In genomic region chr14:81565441-81566290, GRCh38 we compare ENCODE assay signal across 8 cellular contexts. TPM values are rescaled to one million over a fixed set of nuclear protein-coding genes. Genes with fewer than 3 reads are reported as not detected.
DNase-seq lines count a peak whose midpoint lies in the region; ATAC-seq and TF ChIP-seq lines count a peak whose summit lies in the region.

No MANE protein-coding gene starts in this region.

- H3K27ac ChIP-seq in Peyer's patch, result no peak overlapping the region
- H3K27ac ChIP-seq in prostate gland, result no peak overlapping the region

- H3K4me1 ChIP-seq in Peyer's patch (no peaks in the 10 kb centered on the region), prostate gland (replicated peaks) (no peaks in the 10 kb centered on the region)

- TF ChIP-seq POLR2A in Peyer's patch (IDR thresholded peaks at IDR 0.05), result no peak
- no peak for TF ChIP-seq POLR2A in prostate gland (IDR thresholded peaks at IDR 0.05)

- no peaks in the 10 kb centered on the region for H3K27me3 ChIP-seq in Peyer's patch
- no peaks in the 10 kb centered on the region for H3K27me3 ChIP-seq in prostate gland (replicated peaks; ENCODE audit: insufficient read depth)

- intact Hi-C loops in prostate gland (cut with DNase I), result no loop called here

- H3K9me3 ChIP-seq in Peyer's patch (no peaks in the 10 kb centered on the region), prostate gland (no peaks in the 10 kb centered on the region)

- TF ChIP-seq CTCF in Peyer's patch (IDR thresholded peaks at IDR 0.05), result peak in 4 of 6 experiments; percentile 27 to 45 (median 36)
- TF ChIP-seq CTCF in fibroblast of mammary gland (conservative IDR thresholded peaks at IDR 0.05; ENCODE audit: control insufficient read depth, insufficient read depth, low read depth, low read length), result peak; percentile 44
- peak in 3 of 4 experiments; percentile 24 to 52 (median 44) for TF ChIP-seq CTCF in prostate gland (IDR thresholded peaks at IDR 0.05)

- H3K4me3 ChIP-seq in Peyer's patch, result no peak overlapping the region
- no peak overlapping the region for H3K4me3 ChIP-seq in fibroblast of mammary gland (ENCODE audit: control insufficient read depth, low read depth, low read length)
- H3K4me3 ChIP-seq in prostate gland, result no peak overlapping the region

- WGBS in prostate gland, result 40% methylated on average over 7 of the region's 7 CpGs

- DNase-seq in D341Med (ENCODE audit: low spot score), result peak; percentile 62
- DNase-seq in Peyer's patch, result no peak
- DNase-seq in fibroblast of mammary gland (ENCODE audit: low read depth), result peak; percentile 18
- DNase-seq in prostate gland (ENCODE audit: low spot score), result no peak
- no peak for DNase-seq in NCI-H345 treated with DMSO at 0.1 percent for 48 hours (lab: John Stamatoyannopoulos, UW; ENCODE audit: unreplicated experiment)
- DNase-seq in cortex of kidney (lab: John Stamatoyannopoulos, UW), result no peak

- ATAC-seq in GM18868 (IDR thresholded peaks at IDR 0.05; ENCODE audit: unreplicated experiment) (peak; percentile 89), HG03103 (IDR thresholded peaks at IDR 0.05; ENCODE audit: low read depth, unreplicated experiment) (peak; percentile 75)

- no peaks in the 10 kb centered on the region for H3K36me3 ChIP-seq in Peyer's patch
- H3K36me3 ChIP-seq in prostate gland, result no peaks in the 10 kb centered on the region

RNA-seq across cellular contexts. Expression of gene SEL1L, which starts 32.0 kb away (rescaled TPM):
- total RNA-seq in Peyer's patch (10 to 100 TPM; 16.5 to 57.1 (median 44.7) TPM), prostate gland (10 to 100 TPM; 42.2 to 81.4 TPM)

Comparison
In these comparisons a context has a peak if more than half of its experiments do, and no peak if none do; other contexts are left out.
1. DNase-seq: peak in D341Med (single experiment) and fibroblast of mammary gland (single experiment); none in Peyer's patch (0 of 3), prostate gland (single experiment), NCI-H345 treated with DMSO at 0.1 percent for 48 hours (single experiment) and cortex of kidney (single experiment).
2. Peak in every context shown above with its lines, with median percentiles within 50 percentile points of each other: CTCF ChIP-seq.